In the genomic region with DNA sequence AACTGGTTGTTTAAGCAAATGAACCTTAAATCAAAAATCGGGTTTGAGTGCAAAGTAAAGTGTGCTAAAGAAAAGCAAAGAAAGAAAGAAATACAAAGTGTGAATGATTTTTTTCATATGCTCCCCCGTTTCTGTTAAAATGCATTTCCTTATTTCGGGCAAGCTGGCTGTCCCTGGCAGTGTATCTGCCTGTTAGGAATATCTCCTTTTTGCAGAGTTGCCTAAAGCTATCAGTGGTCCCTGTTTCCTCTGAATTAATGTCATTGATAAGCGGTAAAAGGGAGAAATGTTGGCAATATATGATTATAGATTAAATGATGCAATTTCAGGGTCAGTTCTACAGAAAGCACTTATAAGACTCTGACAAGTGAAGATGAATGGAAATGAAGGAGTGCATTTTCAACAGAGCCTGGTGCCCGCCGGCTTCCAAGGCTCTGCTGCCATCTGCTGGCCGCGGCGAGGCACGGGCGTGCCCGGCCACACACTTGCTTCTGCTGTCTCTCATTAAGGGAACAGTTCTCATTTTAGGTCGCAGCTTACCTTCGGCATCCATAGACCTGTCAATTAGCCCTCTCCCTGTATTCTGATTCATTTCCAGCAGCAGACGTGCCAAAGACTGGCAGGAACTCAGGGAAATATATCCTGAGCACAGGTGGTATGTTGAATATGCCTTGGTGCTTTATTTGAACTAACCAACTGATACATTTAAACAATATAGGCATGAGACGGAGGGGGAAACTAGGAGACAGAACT, we compare ENCODE assay signal across 8 cellular contexts.
A peak's percentile ranks its signal among the peaks of the same experiment; 100 is the strongest.
DNase-seq lines count a peak whose midpoint lies in the region; ATAC-seq and TF ChIP-seq lines count a peak whose summit lies in the region.

No MANE protein-coding gene starts in this region.

- DNase-seq in NCI-H2196 (lab: John Stamatoyannopoulos, UW; ENCODE audit: unreplicated experiment), result peak; percentile 31
- DNase-seq in NCI-H2196 treated with DMSO at 0.1 percent for 48 hours (lab: John Stamatoyannopoulos, UW; ENCODE audit: unreplicated experiment), result no peak
- DNase-seq in NCI-H1092 treated with DMSO at 0.1 percent for 48 hours (lab: John Stamatoyannopoulos, UW), result peak; percentile 90
- DNase-seq in T1000 (lab: John Stamatoyannopoulos, UW), result peak; percentile 58
- peak; percentile 72 for DNase-seq in astrocyte of the spinal cord (ENCODE audit: low read depth, low spot score)
- peak in 50 of 51 donors; percentile 2 to 91 (median 72) for DNase-seq in hypothalamus (lab: John Stamatoyannopoulos, UW)
- DNase-seq in smooth muscle cell of the brain vasculature (ENCODE audit: low read depth, low spot score), result peak; percentile 47

- H3K4me3 ChIP-seq in astrocyte of the spinal cord (ENCODE audit: low read depth, low read length), result peak overlapping the region; percentile 6

- in situ Hi-C loops in astrocyte of the spinal cord (cut with HindIII; ENCODE audit: low sequenced_read_pairs), result no loop called here

- ATAC-seq in HG02678 (IDR thresholded peaks at IDR 0.05; ENCODE audit: unreplicated experiment), result peak; percentile 91

- peak; percentile 96 for TF ChIP-seq CTCF in astrocyte of the spinal cord (IDR thresholded peaks at IDR 0.05; ENCODE audit: low read depth, low read length)
